8 cellular contexts compared by ENCODE assay signal in genomic region chr9:129610473-129611301, GRCh38. TPM values are rescaled to one million over a fixed set of nuclear protein-coding genes. Genes with fewer than 3 reads are reported as not detected.
DNase-seq lines count a peak whose midpoint lies in the region; ATAC-seq, FAIRE-seq and TF ChIP-seq lines count a peak whose summit lies in the region.

No MANE protein-coding gene starts in this region.

- CTCF ChIA-PET in HEK293T (lab: Yijun Ruan, JAX), result interaction anchor here (0.6 to 1.4 kb wide), 8 partner anchors 10 to 479 kb away, joined by 3 to 9 read pairs (median 3); partner anchors contain the start of genes C9orf50 and NTMT1
- CTCF ChIA-PET in activated CD8-positive, alpha-beta T cell treated with anti-CD3 and anti-CD28 coated beads, Interleukin-2, amount 10 ng/mL, durations not matched to agents 7 days and 5 days (lab: Charles Lee), result interaction anchor here (0.6 to 6.3 kb wide), 22 partner anchors 12 to 480 kb away, joined by 3 to 81 read pairs (median 4); partner anchors contain the start of genes C9orf50, IER5L and NTMT1

- peak overlapping the region; percentile 43 for H3K27ac Mint-ChIP-seq in activated CD8-positive, alpha-beta T cell treated with anti-CD3 and anti-CD28 coated beads, Interleukin-2, amount 10 ng/mL, durations not matched to agents 7 days and 5 days

- DNase-seq in D721Med (ENCODE audit: insufficient read length, low spot score) (peak; percentile 89), HEK293T (ENCODE audit: extremely low spot score) (peak; percentile 85), NCI-H526 treated with DMSO at 0.1 percent for 48 hours (lab: John Stamatoyannopoulos, UW) (peak; percentile 11), ecto neural progenitor cell (ENCODE audit: low spot score) (peak; percentile 90), lung microvascular endothelial cell (ENCODE audit: low read depth in 2 of 2) (peak; percentile 65 to 78)
- peak; percentile 79 for DNase-seq in activated CD8-positive, alpha-beta T cell treated with anti-CD3 and anti-CD28 coated beads, Interleukin-2, amount 10 ng/mL, durations not matched to agents 7 days and 5 days
- DNase-seq in stimulated activated CD4-positive, alpha-beta T cell treated with anti-CD3 and anti-CD28 coated beads, TNF-alpha, amount 100 ng/mL, for 48 hours (ENCODE audit: low read depth in 3 of 3), result peak; percentile 50 to 69 (median 56)

- POLR2A ChIA-PET in HEK293T (lab: Yijun Ruan, JAX), result interaction anchor here (1.3 kb wide), 1 partner anchor 433 kb away, joined by 6 read pairs; the partner anchor contains the start of gene IER5L
- POLR2A ChIA-PET in activated CD8-positive, alpha-beta T cell treated with anti-CD3 and anti-CD28 coated beads, Interleukin-2, amount 10 ng/mL, durations not matched to agents 7 days and 5 days (lab: Charles Lee), result interaction anchor here (1.4 kb wide), 1 partner anchor 436 kb away, joined by 4 read pairs; no protein-coding TSS in a partner anchor

- peak; percentile 78 for ATAC-seq in activated CD8-positive, alpha-beta T cell treated with anti-CD3 and anti-CD28 coated beads, Interleukin-2, amount 10 ng/mL, durations not matched to agents 7 days and 5 days
- ATAC-seq in HG03460 (IDR thresholded peaks at IDR 0.05; ENCODE audit: unreplicated experiment), result no peak

- H3K4me1 Mint-ChIP-seq in activated CD8-positive, alpha-beta T cell treated with anti-CD3 and anti-CD28 coated beads, Interleukin-2, amount 10 ng/mL, durations not matched to agents 7 days and 5 days (ENCODE audit: low read depth), result peaks cover 49% of the 10 kb centered on the region

- no peaks in the 10 kb centered on the region for H3K36me3 Mint-ChIP-seq in activated CD8-positive, alpha-beta T cell treated with anti-CD3 and anti-CD28 coated beads, Interleukin-2, amount 10 ng/mL, durations not matched to agents 7 days and 5 days (ENCODE audit: low read depth)

- no peaks in the 10 kb centered on the region for H3K9me3 Mint-ChIP-seq in activated CD8-positive, alpha-beta T cell treated with anti-CD3 and anti-CD28 coated beads, Interleukin-2, amount 10 ng/mL, durations not matched to agents 7 days and 5 days (ENCODE audit: insufficient read depth)

- H3K4me3 Mint-ChIP-seq in activated CD8-positive, alpha-beta T cell treated with anti-CD3 and anti-CD28 coated beads, Interleukin-2, amount 10 ng/mL, durations not matched to agents 7 days and 5 days, result peak overlapping the region; percentile 58

- peak; percentile 80 for TF ChIP-seq CTCF in D721Med (IDR thresholded peaks at IDR 0.05; ENCODE audit: insufficient read depth, missing control alignments)

- H3K27me3 Mint-ChIP-seq in activated CD8-positive, alpha-beta T cell treated with anti-CD3 and anti-CD28 coated beads, Interleukin-2, amount 10 ng/mL, durations not matched to agents 7 days and 5 days (ENCODE audit: low read depth), result peaks cover 2% of the 10 kb centered on the region

- no peak for FAIRE-seq in D721Med (lab: Jason Lieb, UNC)

TF ChIP-seq in HEK293T, 16 proteins besides CTCF, POLR2A, EP300 and RAD21:
- TF ChIP-seq LEF1 (IDR thresholded peaks at IDR 0.05; ENCODE audit: borderline replicate concordance), result 0 out of 2 replicates have a peak, but pooled peaks have one; percentile 16
- no peak for TF ChIP-seq BHLHE40 (IDR thresholded peaks at IDR 0.05; ENCODE audit: borderline replicate concordance)

RNA-seq across cellular contexts. Expression of gene C9orf50, which starts 10.2 kb away (rescaled TPM):
- total RNA-seq in activated CD8-positive, alpha-beta T cell treated with anti-CD3 and anti-CD28 coated beads, Interleukin-2, amount 10 ng/mL, durations not matched to agents 7 days and 5 days, result not detected
- not detected in 2 replicates for total RNA-seq in lung microvascular endothelial cell

RNA-seq across cellular contexts. Expression of gene NTMT1, which starts 15.3 kb away (rescaled TPM):
- total RNA-seq in activated CD8-positive, alpha-beta T cell treated with anti-CD3 and anti-CD28 coated beads, Interleukin-2, amount 10 ng/mL, durations not matched to agents 7 days and 5 days, result 10 to 100 TPM; 36.2 to 39.2 TPM
- 19.4 and 22.4 TPM in 2 replicates for total RNA-seq in lung microvascular endothelial cell

RNA-seq across cellular contexts. Expression of gene ASB6, which starts 31.3 kb away (rescaled TPM):
- total RNA-seq in activated CD8-positive, alpha-beta T cell treated with anti-CD3 and anti-CD28 coated beads, Interleukin-2, amount 10 ng/mL, durations not matched to agents 7 days and 5 days, result 10 to 100 TPM; 25.4 to 27.7 TPM
- total RNA-seq in lung microvascular endothelial cell, result 9.6 and 13.5 TPM in 2 replicates

RNA-seq across cellular contexts. Expression of gene PRRX2, which starts 54.8 kb away (rescaled TPM):
- under 1 TPM in 1 of 2 experiments, not detected in 1; 0.21 TPM for total RNA-seq in activated CD8-positive, alpha-beta T cell treated with anti-CD3 and anti-CD28 coated beads, Interleukin-2, amount 10 ng/mL, durations not matched to agents 7 days and 5 days
- 0.20 and 0.44 TPM in 2 replicates for total RNA-seq in lung microvascular endothelial cell

Comparison
In these comparisons a context has a peak if more than half of its experiments do, and no peak if none do; other contexts are left out.
1. DNase-seq: peak in every context shown above with its lines; median percentile 90 in ecto neural progenitor cell; 89 in D721Med; 85 in HEK293T; 79 in activated CD8-positive, alpha-beta T cell treated with anti-CD3 and anti-CD28 coated beads, Interleukin-2, amount 10 ng/mL, durations not matched to agents 7 days and 5 days; 72 in lung microvascular endothelial cell; 56 in stimulated activated CD4-positive, alpha-beta T cell treated with anti-CD3 and anti-CD28 coated beads, TNF-alpha, amount 100 ng/mL, for 48 hours; 11 in NCI-H526 treated with DMSO at 0.1 percent for 48 hours.